Comparison of ENCODE assay signal across 1 cellular context in the genomic region with DNA sequence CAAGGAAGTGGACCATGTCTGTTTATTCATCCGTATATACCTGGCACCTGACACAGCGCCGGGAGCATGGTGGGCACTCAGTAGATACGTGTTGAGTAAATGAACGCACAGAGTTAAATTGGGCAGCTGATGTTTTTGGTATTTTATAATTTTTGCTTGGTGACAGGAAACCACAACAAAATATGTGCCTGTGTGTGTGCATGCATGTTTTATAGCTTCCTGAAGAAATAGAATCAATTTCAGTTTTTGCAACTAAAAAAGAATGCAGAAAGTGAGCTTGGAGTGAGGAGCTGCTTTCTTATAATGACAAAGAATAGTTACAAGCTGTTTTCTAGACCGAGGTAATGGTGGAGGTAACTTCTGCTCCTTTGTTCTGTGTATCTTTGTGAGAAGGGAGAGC.
TF ChIP-seq lines count a peak whose summit lies in the region.

No MANE protein-coding gene starts in this region.

TF ChIP-seq in GM23338, 12 proteins besides CTCF, POLR2A, EP300 and RAD21 (continued from another document):
- TF ChIP-seq, protein P1, sequence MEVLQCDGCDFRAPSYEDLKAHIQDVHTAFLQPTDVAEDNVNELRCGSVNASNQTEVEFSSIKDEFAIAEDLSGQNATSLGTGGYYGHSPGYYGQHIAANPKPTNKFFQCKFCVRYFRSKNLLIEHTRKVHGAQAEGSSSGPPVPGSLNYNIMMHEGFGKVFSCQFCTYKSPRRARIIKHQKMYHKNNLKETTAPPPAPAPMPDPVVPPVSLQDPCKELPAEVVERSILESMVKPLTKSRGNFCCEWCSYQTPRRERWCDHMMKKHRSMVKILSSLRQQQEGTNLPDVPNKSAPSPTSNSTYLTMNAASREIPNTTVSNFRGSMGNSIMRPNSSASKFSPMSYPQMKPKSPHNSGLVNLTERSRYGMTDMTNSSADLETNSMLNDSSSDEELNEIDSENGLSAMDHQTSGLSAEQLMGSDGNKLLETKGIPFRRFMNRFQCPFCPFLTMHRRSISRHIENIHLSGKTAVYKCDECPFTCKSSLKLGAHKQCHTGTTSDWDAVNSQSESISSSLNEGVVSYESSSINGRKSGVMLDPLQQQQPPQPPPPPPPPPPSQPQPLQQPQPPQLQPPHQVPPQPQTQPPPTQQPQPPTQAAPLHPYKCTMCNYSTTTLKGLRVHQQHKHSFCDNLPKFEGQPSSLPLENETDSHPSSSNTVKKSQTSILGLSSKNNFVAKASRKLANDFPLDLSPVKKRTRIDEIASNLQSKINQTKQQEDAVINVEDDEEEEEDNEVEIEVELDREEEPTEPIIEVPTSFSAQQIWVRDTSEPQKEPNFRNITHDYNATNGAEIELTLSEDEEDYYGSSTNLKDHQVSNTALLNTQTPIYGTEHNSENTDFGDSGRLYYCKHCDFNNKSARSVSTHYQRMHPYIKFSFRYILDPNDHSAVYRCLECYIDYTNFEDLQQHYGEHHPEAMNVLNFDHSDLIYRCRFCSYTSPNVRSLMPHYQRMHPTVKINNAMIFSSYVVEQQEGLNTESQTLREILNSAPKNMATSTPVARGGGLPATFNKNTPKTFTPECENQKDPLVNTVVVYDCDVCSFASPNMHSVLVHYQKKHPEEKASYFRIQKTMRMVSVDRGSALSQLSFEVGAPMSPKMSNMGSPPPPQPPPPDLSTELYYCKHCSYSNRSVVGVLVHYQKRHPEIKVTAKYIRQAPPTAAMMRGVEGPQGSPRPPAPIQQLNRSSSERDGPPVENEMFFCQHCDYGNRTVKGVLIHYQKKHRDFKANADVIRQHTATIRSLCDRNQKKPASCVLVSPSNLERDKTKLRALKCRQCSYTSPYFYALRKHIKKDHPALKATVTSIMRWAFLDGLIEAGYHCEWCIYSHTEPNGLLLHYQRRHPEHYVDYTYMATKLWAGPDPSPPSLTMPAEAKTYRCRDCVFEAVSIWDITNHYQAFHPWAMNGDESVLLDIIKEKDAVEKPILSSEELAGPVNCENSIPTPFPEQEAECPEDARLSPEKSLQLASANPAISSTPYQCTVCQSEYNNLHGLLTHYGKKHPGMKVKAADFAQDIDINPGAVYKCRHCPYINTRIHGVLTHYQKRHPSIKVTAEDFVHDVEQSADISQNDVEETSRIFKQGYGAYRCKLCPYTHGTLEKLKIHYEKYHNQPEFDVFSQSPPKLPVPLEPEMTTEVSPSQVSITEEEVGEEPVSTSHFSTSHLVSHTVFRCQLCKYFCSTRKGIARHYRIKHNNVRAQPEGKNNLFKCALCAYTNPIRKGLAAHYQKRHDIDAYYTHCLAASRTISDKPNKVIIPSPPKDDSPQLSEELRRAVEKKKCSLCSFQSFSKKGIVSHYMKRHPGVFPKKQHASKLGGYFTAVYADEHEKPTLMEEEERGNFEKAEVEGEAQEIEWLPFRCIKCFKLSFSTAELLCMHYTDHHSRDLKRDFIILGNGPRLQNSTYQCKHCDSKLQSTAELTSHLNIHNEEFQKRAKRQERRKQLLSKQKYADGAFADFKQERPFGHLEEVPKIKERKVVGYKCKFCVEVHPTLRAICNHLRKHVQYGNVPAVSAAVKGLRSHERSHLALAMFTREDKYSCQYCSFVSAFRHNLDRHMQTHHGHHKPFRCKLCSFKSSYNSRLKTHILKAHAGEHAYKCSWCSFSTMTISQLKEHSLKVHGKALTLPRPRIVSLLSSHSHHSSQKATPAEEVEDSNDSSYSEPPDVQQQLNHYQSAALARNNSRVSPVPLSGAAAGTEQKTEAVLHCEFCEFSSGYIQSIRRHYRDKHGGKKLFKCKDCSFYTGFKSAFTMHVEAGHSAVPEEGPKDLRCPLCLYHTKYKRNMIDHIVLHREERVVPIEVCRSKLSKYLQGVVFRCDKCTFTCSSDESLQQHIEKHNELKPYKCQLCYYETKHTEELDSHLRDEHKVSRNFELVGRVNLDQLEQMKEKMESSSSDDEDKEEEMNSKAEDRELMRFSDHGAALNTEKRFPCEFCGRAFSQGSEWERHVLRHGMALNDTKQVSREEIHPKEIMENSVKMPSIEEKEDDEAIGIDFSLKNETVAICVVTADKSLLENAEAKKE (CRISPR knock-in tag; IDR thresholded peaks at IDR 0.05): no peak
- no peak for TF ChIP-seq ZNF114 (CRISPR knock-in tag; IDR thresholded peaks at IDR 0.05)
- TF ChIP-seq POLR2AphosphoS5 (IDR thresholded peaks at IDR 0.05; ENCODE audit: low read depth): no peak
- TF ChIP-seq, protein P2, sequence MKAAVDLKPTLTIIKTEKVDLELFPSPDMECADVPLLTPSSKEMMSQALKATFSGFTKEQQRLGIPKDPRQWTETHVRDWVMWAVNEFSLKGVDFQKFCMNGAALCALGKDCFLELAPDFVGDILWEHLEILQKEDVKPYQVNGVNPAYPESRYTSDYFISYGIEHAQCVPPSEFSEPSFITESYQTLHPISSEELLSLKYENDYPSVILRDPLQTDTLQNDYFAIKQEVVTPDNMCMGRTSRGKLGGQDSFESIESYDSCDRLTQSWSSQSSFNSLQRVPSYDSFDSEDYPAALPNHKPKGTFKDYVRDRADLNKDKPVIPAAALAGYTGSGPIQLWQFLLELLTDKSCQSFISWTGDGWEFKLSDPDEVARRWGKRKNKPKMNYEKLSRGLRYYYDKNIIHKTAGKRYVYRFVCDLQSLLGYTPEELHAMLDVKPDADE (IDR thresholded peaks at IDR 0.05): no peak
- no peak for TF ChIP-seq NANOG (IDR thresholded peaks at IDR 0.05; ENCODE audit: borderline replicate concordance)
- TF ChIP-seq, protein P3, sequence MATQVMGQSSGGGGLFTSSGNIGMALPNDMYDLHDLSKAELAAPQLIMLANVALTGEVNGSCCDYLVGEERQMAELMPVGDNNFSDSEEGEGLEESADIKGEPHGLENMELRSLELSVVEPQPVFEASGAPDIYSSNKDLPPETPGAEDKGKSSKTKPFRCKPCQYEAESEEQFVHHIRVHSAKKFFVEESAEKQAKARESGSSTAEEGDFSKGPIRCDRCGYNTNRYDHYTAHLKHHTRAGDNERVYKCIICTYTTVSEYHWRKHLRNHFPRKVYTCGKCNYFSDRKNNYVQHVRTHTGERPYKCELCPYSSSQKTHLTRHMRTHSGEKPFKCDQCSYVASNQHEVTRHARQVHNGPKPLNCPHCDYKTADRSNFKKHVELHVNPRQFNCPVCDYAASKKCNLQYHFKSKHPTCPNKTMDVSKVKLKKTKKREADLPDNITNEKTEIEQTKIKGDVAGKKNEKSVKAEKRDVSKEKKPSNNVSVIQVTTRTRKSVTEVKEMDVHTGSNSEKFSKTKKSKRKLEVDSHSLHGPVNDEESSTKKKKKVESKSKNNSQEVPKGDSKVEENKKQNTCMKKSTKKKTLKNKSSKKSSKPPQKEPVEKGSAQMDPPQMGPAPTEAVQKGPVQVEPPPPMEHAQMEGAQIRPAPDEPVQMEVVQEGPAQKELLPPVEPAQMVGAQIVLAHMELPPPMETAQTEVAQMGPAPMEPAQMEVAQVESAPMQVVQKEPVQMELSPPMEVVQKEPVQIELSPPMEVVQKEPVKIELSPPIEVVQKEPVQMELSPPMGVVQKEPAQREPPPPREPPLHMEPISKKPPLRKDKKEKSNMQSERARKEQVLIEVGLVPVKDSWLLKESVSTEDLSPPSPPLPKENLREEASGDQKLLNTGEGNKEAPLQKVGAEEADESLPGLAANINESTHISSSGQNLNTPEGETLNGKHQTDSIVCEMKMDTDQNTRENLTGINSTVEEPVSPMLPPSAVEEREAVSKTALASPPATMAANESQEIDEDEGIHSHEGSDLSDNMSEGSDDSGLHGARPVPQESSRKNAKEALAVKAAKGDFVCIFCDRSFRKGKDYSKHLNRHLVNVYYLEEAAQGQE (IDR thresholded peaks at IDR 0.05; ENCODE audit: unreplicated experiment): no peak
- no peak for TF ChIP-seq JUNB (IDR thresholded peaks at IDR 0.05; ENCODE audit: unreplicated experiment)
